ENCODE assay signal across 14 cellular contexts in genomic region chr1:189405419-189405818, GRCh38.
"Had no signal": no experiment of that assay in that cellular context is flagged by ENCODE, and none has a peak within 500 bp of the region (broad histone marks: within the 10 kb centered on the region; RNA-seq: fewer than 3 reads in every experiment).

No MANE protein-coding gene starts in this region.

- DNase-seq: activated CD4-positive, alpha-beta T cell treated with anti-CD3 and anti-CD28 coated beads, Interleukin-2, amount 50 U/mL, for 4 hours; activated gamma-delta T cell treated with Interleukin-2 at 50 U/mL for 16 hours; effector CD8-positive, alpha-beta T cell; foreskin fibroblast; left colon; lower lobe of right lung; occipital lobe; spleen; stimulated activated CD4-positive, alpha-beta T cell treated with anti-CD3 and anti-CD28 coated beads, Interleukin-4, amount 100 ng/mL, for 4 hours; T-helper 2 cell; testis had no signal

- H3K36me3 ChIP-seq: lower lobe of right lung, spleen had no signal

- H3K27ac ChIP-seq: lower lobe of right lung, spleen, testis, VCaP had no signal

- H3K4me3 ChIP-seq: lower lobe of right lung, spleen, testis had no signal

- H3K9me3 ChIP-seq: lower lobe of right lung, testis had no signal

- H3K27me3 ChIP-seq: spleen, testis had no signal

- ATAC-seq: activated naive CD4-positive, alpha-beta T cell treated with anti-CD3 and anti-CD28 coated beads, Interleukin-2, amount 50 U/mL, for 72 hours; left colon; lower lobe of right lung; stimulated activated memory B cell treated with anti-CD40 and anti-IgM and Interleukin-4, amounts not matched to agents 10 μg/mL and 1 μg/mL and 100 μg/mL, for 72 hours had no signal

- H3K4me1 ChIP-seq: lower lobe of right lung, spleen, testis had no signal
